22 cellular contexts compared by ENCODE assay signal in genomic region chr5:143384865-143385657, GRCh38.
"Had no signal": no experiment of that assay in that cellular context is flagged by ENCODE, and none has a peak within 500 bp of the region (broad histone marks: within the 10 kb centered on the region; RNA-seq: fewer than 3 reads in every experiment).

No MANE protein-coding gene starts in this region.

- H3K4me3 ChIP-seq: cardiac muscle cell, dorsolateral prefrontal cortex, suprapubic skin had no signal

- ATAC-seq: activated CD8-positive, alpha-beta T cell treated with anti-CD3 and anti-CD28 coated beads for 36 hours; left lobe of liver; stimulated activated naive CD8-positive, alpha-beta T cell treated with anti-CD3 and anti-CD28 coated beads, Interleukin-15, amount 100 ng/mL, for 72 hours had no signal

- H3K27me3 Mint-ChIP-seq: activated B cell treated with CpG ODN at 0.5 μM for 24 hours; activated CD4-positive, alpha-beta T cell treated with anti-CD3 and anti-CD28 coated beads, Interleukin-2, amount 10 ng/mL, durations not matched to agents 24 days and 14 days; activated CD8-positive, alpha-beta T cell treated with anti-CD3 and anti-CD28 coated beads for 36 hours; progenitor cell of endocrine pancreas; stimulated activated naive CD8-positive, alpha-beta T cell treated with anti-CD3 and anti-CD28 coated beads, Interleukin-15, amount 100 ng/mL, for 72 hours; type B pancreatic cell had no signal

- H3K27ac Mint-ChIP-seq: activated B cell treated with CpG ODN at 0.5 μM for 24 hours; activated CD4-positive, alpha-beta T cell treated with anti-CD3 and anti-CD28 coated beads, Interleukin-2, amount 10 ng/mL, durations not matched to agents 24 days and 14 days; progenitor cell of endocrine pancreas; type B pancreatic cell had no signal

- H3K36me3 ChIP-seq: cardiac muscle cell had no signal

- H3K4me1 Mint-ChIP-seq: neural crest cell had no signal

- H3K27ac ChIP-seq: cardiac muscle cell, dorsolateral prefrontal cortex, suprapubic skin had no signal

- DNase-seq: activated B cell treated with CpG ODN at 0.5 μM for 24 hours; activated CD4-positive, alpha-beta T cell treated with anti-CD3 and anti-CD28 coated beads, Interleukin-2, amount 10 ng/mL, durations not matched to agents 24 days and 14 days; activated CD8-positive, alpha-beta T cell treated with anti-CD3 and anti-CD28 coated beads for 36 hours; activated effector memory CD4-positive, alpha-beta T cell treated with Interleukin-2 at 50 U/mL for 16 hours; activated naive CD4-positive, alpha-beta T cell treated with anti-CD3 and anti-CD28 coated beads, Interleukin-2, amount 50 U/mL, for 16 hours; activated T-cell treated with anti-CD3 and anti-CD28 coated beads, Interleukin-2, amount 50 U/mL, for 1 hour; dorsolateral prefrontal cortex; foreskin melanocyte; head of caudate nucleus; kidney; mammary epithelial cell; midbrain; stimulated activated CD4-positive, alpha-beta T cell treated with anti-CD3 and anti-CD28 coated beads, Interleukin-12 subunit alpha, Interleukin-12 subunit beta, amount 100 ng/mL, for 4 hours; stimulated activated CD4-positive, alpha-beta T cell treated with anti-CD3 and anti-CD28 coated beads, Interleukin-1b, Interleukin-23, amount 100 ng/mL, for 48 hours; stimulated activated naive CD8-positive, alpha-beta T cell treated with anti-CD3 and anti-CD28 coated beads, Interleukin-15, amount 100 ng/mL, for 72 hours had no signal

- FAIRE-seq: colon, kidney had no signal

- H3K4me3 Mint-ChIP-seq: activated B cell treated with CpG ODN at 0.5 μM for 24 hours; activated CD4-positive, alpha-beta T cell treated with anti-CD3 and anti-CD28 coated beads, Interleukin-2, amount 10 ng/mL, durations not matched to agents 24 days and 14 days; activated CD8-positive, alpha-beta T cell treated with anti-CD3 and anti-CD28 coated beads for 36 hours; neural crest cell; stimulated activated naive CD8-positive, alpha-beta T cell treated with anti-CD3 and anti-CD28 coated beads, Interleukin-15, amount 100 ng/mL, for 72 hours; type B pancreatic cell had no signal

- H3K27me3 ChIP-seq: cardiac muscle cell, dorsolateral prefrontal cortex, suprapubic skin had no signal
